ENCODE assay signal across 33 cellular contexts in the genomic region with DNA sequence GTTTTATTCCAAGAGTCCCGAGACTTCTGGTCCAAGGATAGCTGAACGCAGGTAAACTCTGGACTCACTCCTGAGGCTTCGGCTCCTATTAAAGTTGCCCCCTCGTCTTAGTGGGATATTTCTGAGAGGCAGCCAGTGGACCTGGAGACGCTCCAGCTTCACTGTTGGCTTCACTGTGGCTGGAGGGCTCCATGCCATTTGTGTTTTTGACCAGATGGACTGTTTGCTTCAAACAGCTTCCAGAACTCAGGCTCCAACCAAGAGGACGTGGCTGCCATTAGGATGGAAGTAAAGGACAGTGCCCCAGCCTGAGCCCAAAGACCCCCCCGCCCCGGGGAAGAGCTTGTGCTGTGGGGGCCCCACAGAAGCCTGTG.
DNase-seq lines count a peak whose midpoint lies in the region; ATAC-seq, FAIRE-seq and TF ChIP-seq lines count a peak whose summit lies in the region.
"Had no signal": no experiment of that assay in that cellular context is flagged by ENCODE, and none has a peak within 500 bp of the region (broad histone marks: within the 10 kb centered on the region; RNA-seq: fewer than 3 reads in every experiment).

No MANE protein-coding gene starts in this region.

- H3K79me2 ChIP-seq in hepatocyte, result no peaks in the 10 kb centered on the region
- no peaks in the 10 kb centered on the region for H3K79me2 ChIP-seq in OCI-LY7 (ENCODE audit: insufficient read depth, low read depth, low read length)

- intact Hi-C loops in prostate gland (cut with DNase I), result loop anchor here (5.0 to 10.0 kb wide), 2 partner anchors 92 to 255 kb away; a partner anchor contains a TSS
- intact Hi-C loops in OCI-LY7 (cut with micrococcal nuclease; ENCODE audit: unreplicated experiment), result no loop called here

- H3K4me3 Mint-ChIP-seq in brain, result no peak overlapping the region
- H3K4me3 Mint-ChIP-seq: CD8-positive, alpha-beta memory T cell; HFFc6; natural killer cell; stimulated activated naive CD8-positive, alpha-beta T cell treated with anti-CD3 and anti-CD28 coated beads, Interleukin-15, amount 100 ng/mL, for 72 hours had no signal

- WGBS in hepatocyte (ENCODE audit: low lambda C conversion rate, missing lambda C conversion rate), result 90% methylated on average over 8 of the region's 8 CpGs
- 49% methylated on average over 8 of the region's 8 CpGs for WGBS in prostate gland

- no peaks in the 10 kb centered on the region for H3K9me3 ChIP-seq in hepatocyte (ENCODE audit: low read depth)
- no peaks in the 10 kb centered on the region for H3K9me3 ChIP-seq in prostate gland
- H3K9me3 ChIP-seq in OCI-LY7 (ENCODE audit: low read length), result no peaks in the 10 kb centered on the region
- H3K9me3 ChIP-seq: colonic mucosa had no signal

- DNase-seq in HTR-8/SVneo (ENCODE audit: insufficient read length, low spot score) (no peak), hepatocyte (ENCODE audit: low spot score) (no peak), prostate gland (ENCODE audit: low spot score) (no peak), OCI-LY7 (ENCODE audit: low spot score) (no peak), DMS153 (lab: John Stamatoyannopoulos, UW) (no peak), MV-4-11 (lab: John Stamatoyannopoulos, UW) (no peak)
- DNase-seq: activated CD4-positive, alpha-beta T cell treated with anti-CD3 and anti-CD28 coated beads for 48 hours; activated naive CD4-positive, alpha-beta T cell treated with anti-CD3 and anti-CD28 coated beads, Interleukin-2, amount 50 U/mL, for 16 hours; activated T-cell treated with anti-CD3 and anti-CD28 coated beads for 4 hours; amniotic stem cell; CD8-positive, alpha-beta memory T cell; colonic mucosa; effector CD4-positive, alpha-beta T cell; glutamatergic neuron; GOT3; kidney; natural killer cell; NCI-H2029 treated with DMSO at 0.1 percent for 48 hours; NCI-H524; NK-92 treated with Interleukin-12 subunit alpha and Interleukin-12 subunit beta, amount 100 ng/mL, for 24 hours; occipital lobe; SHP77; stimulated activated CD4-positive, alpha-beta T cell treated with anti-CD3 and anti-CD28 coated beads, Interleukin-2, amount 100 ng/mL, for 24 hours; stimulated activated naive CD8-positive, alpha-beta T cell treated with anti-CD3 and anti-CD28 coated beads, Interleukin-15, amount 100 ng/mL, for 72 hours; SW 1271; T-helper 9 cell had no signal

- no peak for TF ChIP-seq POLR2A in prostate gland (IDR thresholded peaks at IDR 0.05)

- H3K27me3 ChIP-seq in hepatocyte (no peaks in the 10 kb centered on the region), prostate gland (replicated peaks; ENCODE audit: insufficient read depth) (no peaks in the 10 kb centered on the region)
- H3K27me3 ChIP-seq: colonic mucosa had no signal

- ATAC-seq in HG02759 (IDR thresholded peaks at IDR 0.05; ENCODE audit: unreplicated experiment), result no peak
- ATAC-seq: natural killer cell; PC-3; stimulated activated naive CD8-positive, alpha-beta T cell treated with anti-CD3 and anti-CD28 coated beads, Interleukin-15, amount 100 ng/mL, for 72 hours had no signal

- H3K27ac ChIP-seq in hepatocyte, result no peak overlapping the region
- peak overlapping the region; percentile 26 to 60 for H3K27ac ChIP-seq in prostate gland
- no peak overlapping the region for H3K27ac ChIP-seq in OCI-LY7 (ENCODE audit: low read depth, low read length, poor library complexity, severe bottlenecking)
- H3K27ac ChIP-seq: colonic mucosa had no signal

- H3K4me1 ChIP-seq in hepatocyte (ENCODE audit: insufficient read depth) (no peaks in the 10 kb centered on the region), prostate gland (replicated peaks) (peaks cover 9% of the 10 kb centered on the region), OCI-LY7 (ENCODE audit: insufficient read depth, low read length, poor library complexity, severe bottlenecking) (no peaks in the 10 kb centered on the region)
- H3K4me1 ChIP-seq: colonic mucosa had no signal

- no peak overlapping the region for H3K4me3 ChIP-seq in hepatocyte
- H3K4me3 ChIP-seq in prostate gland, result no peak overlapping the region
- H3K4me3 ChIP-seq in OCI-LY7 (ENCODE audit: low read depth, low read length, poor library complexity, severe bottlenecking), result no peak overlapping the region
- H3K4me3 ChIP-seq: colonic mucosa had no signal

- BruUV-seq in OCI-LY7 (replicated peaks; lab: Mats Ljungman, UMichigan), result no TSS peak

- peak; percentile 58 for FAIRE-seq in HTR-8/SVneo (lab: Jason Lieb, UNC)
- FAIRE-seq: bronchial epithelial cell, GM19239, kidney had no signal

- H3K27me3 Mint-ChIP-seq in brain, result peaks cover 28% of the 10 kb centered on the region

- peaks cover 37% of the 10 kb centered on the region for H3K4me1 Mint-ChIP-seq in brain
- H3K4me1 Mint-ChIP-seq: CD8-positive, alpha-beta memory T cell; natural killer cell had no signal

- H3K9me2 ChIP-seq in hepatocyte (replicated peaks; ENCODE audit: insufficient read depth) (no peaks in the 10 kb centered on the region), OCI-LY7 (ENCODE audit: insufficient read depth, low read length) (no peaks in the 10 kb centered on the region)

- POLR2A ChIA-PET in OCI-LY7 (lab: Charles Lee), result no interaction called here

- H3K27ac Mint-ChIP-seq in brain, result peak overlapping the region in 3 of 5 experiments; percentile 30 to 73 (median 64)
- H3K27ac Mint-ChIP-seq: activated T-helper 2 cell treated with anti-CD3 and anti-CD28 coated beads, Interferon-gamma antibody, Interleukin-2, Interleukin-4, amounts not matched to agents 10 μg/mL and 5 μg/mL and 100 μg/mL, durations not matched to agents 14 hours and 24 hours and 36 hours; HFFc6; natural killer cell; stimulated activated naive CD8-positive, alpha-beta T cell treated with anti-CD3 and anti-CD28 coated beads, Interleukin-15, amount 100 ng/mL, for 72 hours had no signal

- no peaks in the 10 kb centered on the region for H3K36me3 ChIP-seq in hepatocyte (replicated peaks; ENCODE audit: insufficient read depth, low read depth)
- no peaks in the 10 kb centered on the region for H3K36me3 ChIP-seq in prostate gland
- no peaks in the 10 kb centered on the region for H3K36me3 ChIP-seq in OCI-LY7 (ENCODE audit: insufficient read depth, low read length)
- H3K36me3 ChIP-seq: colonic mucosa had no signal

- H2AFZ ChIP-seq in hepatocyte (peak overlapping the region; percentile 38), OCI-LY7 (ENCODE audit: low read length) (no peak overlapping the region)

- no peaks in the 10 kb centered on the region for H3K36me3 Mint-ChIP-seq in brain
- H3K36me3 Mint-ChIP-seq: CD8-positive, alpha-beta memory T cell; natural killer cell had no signal

- TF ChIP-seq CTCF in brain (conservative IDR thresholded peaks at IDR 0.05) (no peak), hepatocyte (IDR thresholded peaks at IDR 0.05; ENCODE audit: poor library complexity) (no peak), prostate gland (IDR thresholded peaks at IDR 0.05) (no peak), OCI-LY7 (conservative IDR thresholded peaks at IDR 0.05; ENCODE audit: low read length) (no peak)

- H3K4me2 ChIP-seq in hepatocyte (peak overlapping the region; percentile 58), OCI-LY7 (ENCODE audit: low read length) (no peak overlapping the region)

- H4K20me1 ChIP-seq in hepatocyte (ENCODE audit: insufficient read depth, poor library complexity, severe bottlenecking), result no peaks in the 10 kb centered on the region
- no peaks in the 10 kb centered on the region for H4K20me1 ChIP-seq in OCI-LY7 (ENCODE audit: insufficient read depth, low read length)

- no peaks in the 10 kb centered on the region for H3K9me3 Mint-ChIP-seq in brain
- H3K9me3 Mint-ChIP-seq: activated T-helper 2 cell treated with anti-CD3 and anti-CD28 coated beads, Interferon-gamma antibody, Interleukin-2, Interleukin-4, amounts not matched to agents 10 μg/mL and 5 μg/mL and 100 μg/mL, durations not matched to agents 14 hours and 24 hours and 36 hours; CD8-positive, alpha-beta memory T cell; HFFc6; natural killer cell; stimulated activated naive CD8-positive, alpha-beta T cell treated with anti-CD3 and anti-CD28 coated beads, Interleukin-15, amount 100 ng/mL, for 72 hours had no signal

- CTCF ChIA-PET in OCI-LY7 (lab: Charles Lee; ENCODE audit: unreplicated experiment), result no interaction called here

Comparison
In these comparisons a context has a peak if more than half of its experiments do, and no peak if none do; other contexts are left out.
1. H3K27ac ChIP-seq: peak in prostate gland (2 of 2); none in hepatocyte (single experiment) and OCI-LY7 (single experiment).